Comparison of ENCODE assay signal across 20 cellular contexts in genomic region chr6:31569861-31570536, GRCh38. TPM values are rescaled to one million over a fixed set of nuclear protein-coding genes. Genes with fewer than 3 reads are reported as not detected.
DNase-seq lines count a peak whose midpoint lies in the region; ATAC-seq, FAIRE-seq and TF ChIP-seq lines count a peak whose summit lies in the region.
"Had no signal": no experiment of that assay in that cellular context is flagged by ENCODE, and none has a peak within 500 bp of the region (broad histone marks: within the 10 kb centered on the region; RNA-seq: fewer than 3 reads in every experiment).

No MANE protein-coding gene starts in this region.

- peak overlapping the region; percentile 94 to 98 for H3K27ac Mint-ChIP-seq in effector memory CD8-positive, alpha-beta T cell
- no peak overlapping the region for H3K27ac Mint-ChIP-seq in glutamatergic neuron (ENCODE audit: unreplicated experiment)

- peaks cover 99% of the 10 kb centered on the region for H3K4me1 ChIP-seq in BLaER1

- peak overlapping the region; percentile 98 for H3K4me2 ChIP-seq in BLaER1

- H3K9me3 ChIP-seq in BLaER1: no peaks in the 10 kb centered on the region
- H3K9me3 ChIP-seq: thoracic aorta had no signal

- H3K36me3 Mint-ChIP-seq in effector memory CD8-positive, alpha-beta T cell (ENCODE audit: insufficient read depth): peaks cover 52% of the 10 kb centered on the region
- no peaks in the 10 kb centered on the region for H3K36me3 Mint-ChIP-seq in glutamatergic neuron (ENCODE audit: unreplicated experiment)

- H4K20me1 ChIP-seq in BLaER1: no peaks in the 10 kb centered on the region

- peak overlapping the region; percentile 94 for H3K27ac ChIP-seq in BLaER1
- H3K27ac ChIP-seq: thoracic aorta had no signal

- H3K9ac ChIP-seq in BLaER1: 0 out of 2 replicates have a peak overlapping the region, but pooled peaks have one; percentile 32

- H3K4me3 ChIP-seq in BLaER1: no peak overlapping the region
- H3K4me3 ChIP-seq: thoracic aorta had no signal

- peak; percentile 15 for FAIRE-seq in GM18507 (lab: Jason Lieb, UNC)

- no peaks in the 10 kb centered on the region for H3K27me3 ChIP-seq in BLaER1

- H3K4me3 Mint-ChIP-seq in effector memory CD8-positive, alpha-beta T cell: peak overlapping the region in 1 of 2 donors; percentile 40
- no peak overlapping the region for H3K4me3 Mint-ChIP-seq in glutamatergic neuron (ENCODE audit: unreplicated experiment)

- no peak for ATAC-seq in effector memory CD8-positive, alpha-beta T cell (replicated peaks)
- ATAC-seq: Panc1, SK-N-SH treated with all-trans-retinoic acid at 6 μM for 48 hours had no signal

- H3K27me3 Mint-ChIP-seq in effector memory CD8-positive, alpha-beta T cell: no peaks in the 10 kb centered on the region
- H3K27me3 Mint-ChIP-seq in glutamatergic neuron (ENCODE audit: unreplicated experiment): peaks cover 9% of the 10 kb centered on the region

- no peak for TF ChIP-seq CTCF in glutamatergic neuron (IDR thresholded peaks at IDR 0.05; ENCODE audit: partially characterized antibody, unreplicated experiment)

- no peaks in the 10 kb centered on the region for H3K36me3 ChIP-seq in BLaER1
- H3K36me3 ChIP-seq: thoracic aorta had no signal

- no peak for DNase-seq in GM18507 (ENCODE audit: extremely low spot score, insufficient read length, low read depth)
- DNase-seq in effector memory CD8-positive, alpha-beta T cell: no peak
- DNase-seq in NCI-H526 treated with DMSO at 0.1 percent for 48 hours (lab: John Stamatoyannopoulos, UW): no peak
- DNase-seq in glutamatergic neuron: no peak
- no peak for DNase-seq in putamen (ENCODE audit: low spot score)
- DNase-seq: activated CD4-positive, alpha-beta T cell treated with anti-CD3 and anti-CD28 coated beads, Interleukin-2, amount 50 U/mL, for 1 hour; anterior cingulate cortex; GF-D8; GOT3; NCI-H1105 treated with DMSO at 0.1 percent for 48 hours; NCI-H748 treated with DMSO at 0.1 percent for 48 hours; stimulated activated CD4-positive, alpha-beta T cell treated with anti-CD3 and anti-CD28 coated beads, Interleukin-4, amount 100 ng/mL, for 1 hour had no signal

- H3K4me1 Mint-ChIP-seq in effector memory CD8-positive, alpha-beta T cell (ENCODE audit: low read depth in 2 of 2): peaks cover 61 to 78% of the 10 kb centered on the region in 2 donors
- H3K4me1 Mint-ChIP-seq in glutamatergic neuron (ENCODE audit: low read depth, unreplicated experiment): no peaks in the 10 kb centered on the region

- no peaks in the 10 kb centered on the region for H3K9me3 Mint-ChIP-seq in effector memory CD8-positive, alpha-beta T cell
- H3K9me3 Mint-ChIP-seq in glutamatergic neuron (ENCODE audit: unreplicated experiment): peaks cover 9% of the 10 kb centered on the region
- H3K9me3 Mint-ChIP-seq: activated T-helper 1 cell treated with anti-CD3 and anti-CD28 coated beads, Interleukin-12 subunit alpha, Interleukin-12 subunit beta, Interleukin-2, Interleukin-4 antibody, amounts not matched to agents 30 ng/mL and 10 ng/mL and 1 ng/mL, durations not matched to agents 14 hours and 24 hours and 36 hours had no signal

RNA-seq across cellular contexts. Expression of gene LTA, which starts 2.1 kb away (rescaled TPM):
- not detected for total RNA-seq in glutamatergic neuron (ENCODE audit: unreplicated experiment)
- total RNA-seq: chondrocyte, LHCN-M2, omental fat pad, thoracic aorta had no signal

RNA-seq across cellular contexts. Expression of gene TNF, which starts 5.4 kb away (rescaled TPM):
- not detected for total RNA-seq in glutamatergic neuron (ENCODE audit: unreplicated experiment)
- total RNA-seq: chondrocyte, LHCN-M2 had no signal

RNA-seq across cellular contexts. Expression of gene LTB, which starts 12.2 kb away (rescaled TPM):
- not detected for total RNA-seq in glutamatergic neuron (ENCODE audit: unreplicated experiment)
- total RNA-seq: chondrocyte, LHCN-M2, thoracic aorta had no signal

RNA-seq across cellular contexts. Expression of gene LST1, which starts 16.1 kb away (rescaled TPM):
- not detected for total RNA-seq in glutamatergic neuron (ENCODE audit: unreplicated experiment)
- total RNA-seq: chondrocyte, LHCN-M2 had no signal

RNA-seq across cellular contexts. Expression of gene NFKBIL1, which starts 22.6 kb away (rescaled TPM):
- total RNA-seq in glutamatergic neuron (ENCODE audit: unreplicated experiment): 29.8 TPM
